Comparison of ENCODE assay signal across 8 cellular contexts in genomic region chr5:79702606-79703380, GRCh38. TPM values are rescaled to one million over a fixed set of nuclear protein-coding genes. Genes with fewer than 3 reads are reported as not detected.
DNase-seq lines count a peak whose midpoint lies in the region; ATAC-seq and TF ChIP-seq lines count a peak whose summit lies in the region.

No MANE protein-coding gene starts in this region.

- peak; percentile 12 to 68 (median 46) for TF ChIP-seq CTCF in dorsolateral prefrontal cortex (IDR thresholded peaks at IDR 0.05 in 54 of 56, conservative IDR thresholded peaks at IDR 0.05 in 2 of 56; ENCODE audit: low read depth in 1 of 56, partially characterized antibody in 56 of 56)

- peak overlapping the region; percentile 8; the same call in 1 of the 2 replicates for H3K27ac ChIP-seq in GM23248
- H3K27ac ChIP-seq in dorsolateral prefrontal cortex = no peak overlapping the region

- no peaks in the 10 kb centered on the region for H3K27me3 ChIP-seq in GM23248 (replicated peaks; ENCODE audit: insufficient read depth)
- H3K27me3 ChIP-seq in dorsolateral prefrontal cortex = no peaks in the 10 kb centered on the region

- no peak overlapping the region for H2AFZ ChIP-seq in GM23248

- no peaks in the 10 kb centered on the region for H3K36me3 ChIP-seq in GM23248 (ENCODE audit: low read depth)

- no peaks in the 10 kb centered on the region for H3K79me2 ChIP-seq in GM23248 (ENCODE audit: insufficient read depth)

- H4K20me1 ChIP-seq in GM23248 (ENCODE audit: insufficient read depth) = no peaks in the 10 kb centered on the region

- intact Hi-C loops in dorsolateral prefrontal cortex (cut with DNase I) = loop anchor here (5.0 to 10.0 kb wide), 2 partner anchors 152 to 155 kb away; no protein-coding TSS in a partner anchor

- peaks cover 12% of the 10 kb centered on the region; the same call in 1 of the 2 replicates for H3K4me1 ChIP-seq in GM23248 (ENCODE audit: insufficient read depth)

- H3K4me3 ChIP-seq in GM23248 = no peak overlapping the region
- no peak overlapping the region for H3K4me3 ChIP-seq in dorsolateral prefrontal cortex
- H3K4me3 ChIP-seq in skeletal muscle cell (ENCODE audit: low read depth, low read length) = no peak overlapping the region

- ATAC-seq in SK-N-SH treated with all-trans-retinoic acid at 6 μM for 48 hours = peak; percentile 69
- ATAC-seq in GM21619 (IDR thresholded peaks at IDR 0.05; ENCODE audit: unreplicated experiment) = no peak
- no peak for ATAC-seq in HG02938 (IDR thresholded peaks at IDR 0.05; ENCODE audit: unreplicated experiment)

- in situ Hi-C loops in GM23248 (cut with MboI) = no loop called here

- WGBS in GM23248 (ENCODE audit: low coverage in 1 of 2, low lambda C conversion rate in 2 of 2, missing lambda C conversion rate in 2 of 2), 2 experiments = 61 to 65% methylated on average over 3 of the region's 3 CpGs

- DNase-seq in AG08395 (ENCODE audit: low spot score) (peak; percentile 54), GM23248 (peak; percentile 68), dorsolateral prefrontal cortex (no peak), skeletal muscle cell (ENCODE audit: low read depth) (peak; percentile 31), midbrain (lab: John Stamatoyannopoulos, UW) (no peak)

- no peak overlapping the region for H3K4me2 ChIP-seq in GM23248 (ENCODE audit: unreplicated experiment)

- H3F3A ChIP-seq in GM23248 (ENCODE audit: insufficient read depth) = no peaks in the 10 kb centered on the region

- H3K9me3 ChIP-seq in GM23248 (ENCODE audit: low read depth) = no peaks in the 10 kb centered on the region

- H3K9me2 ChIP-seq in GM23248 (ENCODE audit: insufficient read depth) = no peaks in the 10 kb centered on the region

- no peak overlapping the region for H3K9ac ChIP-seq in GM23248

TF ChIP-seq in SK-N-SH treated with all-trans-retinoic acid at 6 μM for 48 hours, 23 proteins besides CTCF, POLR2A, EP300 and RAD21:
- TF ChIP-seq SNAI2 (CRISPR knock-in tag; IDR thresholded peaks at IDR 0.05) (no peak), ZFP3 (CRISPR knock-in tag; IDR thresholded peaks at IDR 0.05) (no peak), ARNTL (CRISPR knock-in tag; IDR thresholded peaks at IDR 0.05; ENCODE audit: borderline replicate concordance, low read depth) (no peak), ZNF565 (CRISPR knock-in tag; conservative IDR thresholded peaks at IDR 0.05; ENCODE audit: low read depth) (no peak), ISL1 (CRISPR knock-in tag; IDR thresholded peaks at IDR 0.05) (no peak), PPARA (CRISPR knock-in tag; IDR thresholded peaks at IDR 0.05; ENCODE audit: borderline replicate concordance) (no peak), ZNF70 (CRISPR knock-in tag; IDR thresholded peaks at IDR 0.05) (no peak), POU6F1 (CRISPR knock-in tag; IDR thresholded peaks at IDR 0.05; ENCODE audit: borderline replicate concordance, low read depth) (no peak), ZFP30 (CRISPR knock-in tag; IDR thresholded peaks at IDR 0.05) (no peak), CREB5 (CRISPR knock-in tag; IDR thresholded peaks at IDR 0.05; ENCODE audit: low read depth) (no peak), CSRNP3 (CRISPR knock-in tag; IDR thresholded peaks at IDR 0.05) (no peak), BACH2 (CRISPR knock-in tag; IDR thresholded peaks at IDR 0.05; ENCODE audit: borderline replicate concordance) (no peak), CSDC2 (CRISPR knock-in tag; IDR thresholded peaks at IDR 0.05) (no peak), ZC3H10 (CRISPR knock-in tag; IDR thresholded peaks at IDR 0.05) (no peak), TCF4 (CRISPR knock-in tag; IDR thresholded peaks at IDR 0.05; ENCODE audit: borderline replicate concordance) (no peak), ESRRG (CRISPR knock-in tag; IDR thresholded peaks at IDR 0.05) (no peak), TOX (CRISPR knock-in tag; IDR thresholded peaks at IDR 0.05; ENCODE audit: borderline replicate concordance) (no peak), GLIS3 (CRISPR knock-in tag; IDR thresholded peaks at IDR 0.05) (no peak), RARB (CRISPR knock-in tag; IDR thresholded peaks at IDR 0.05) (no peak), TSHZ2 (CRISPR knock-in tag; IDR thresholded peaks at IDR 0.05) (no peak)

RNA-seq across cellular contexts. Expression of gene CMYA5, which starts 13.2 kb away (rescaled TPM):
- total RNA-seq in GM23248 (2014; rRNA removed; shearing (Covaris generic)) = 0.97 and 1.0 TPM in 2 replicates
- polyA plus RNA-seq in GM23248 (2016; fragmentation: Nextera tagmentation; extraction: Ambion mirVana) = 0.36 and 0.37 TPM in 2 replicates
- total RNA-seq in dorsolateral prefrontal cortex = 10 to 100 TPM in 77 of 120 experiments, 1 to 10 TPM in 43; 4.7 to 21.6 (median 10.8) TPM

Comparison
In these comparisons a context has a peak if more than half of its experiments do, and no peak if none do; other contexts are left out.
1. DNase-seq: peak in AG08395 (single experiment), GM23248 (single experiment) and skeletal muscle cell (single experiment); none in dorsolateral prefrontal cortex (0 of 10) and midbrain (single experiment).